15 cellular contexts compared by ENCODE assay signal in genomic region chr5:56849671-56850070, GRCh38. TPM values are rescaled to one million over a fixed set of nuclear protein-coding genes. Genes with fewer than 3 reads are reported as not detected.
A peak's percentile ranks its signal among the peaks of the same experiment; 100 is the strongest.
DNase-seq lines count a peak whose midpoint lies in the region; ATAC-seq lines count a peak whose summit lies in the region.
"Had no signal": no experiment of that assay in that cellular context is flagged by ENCODE, and none has a peak within 500 bp of the region (broad histone marks: within the 10 kb centered on the region; RNA-seq: fewer than 3 reads in every experiment).

No MANE protein-coding gene starts in this region.

- no peak for DNase-seq in activated CD4-positive, alpha-beta T cell treated with anti-CD3 and anti-CD28 coated beads, Interleukin-2, amount 10 ng/mL, durations not matched to agents 24 days and 14 days
- no peak for DNase-seq in activated CD4-positive, alpha-beta T cell treated with anti-CD3 and anti-CD28 coated beads, Interleukin-2, amount 50 U/mL, for 4 hours
- no peak for DNase-seq in natural killer cell treated with Interleukin-12 subunit alpha and Interleukin-12 subunit beta and Interleukin-15 and Interleukin-18, amount 100 ng/mL, for 72 hours (ENCODE audit: low spot score)
- DNase-seq in effector CD4-positive, alpha-beta T cell, result no peak
- DNase-seq in glomerular visceral epithelial cell (ENCODE audit: extremely low spot score) (no peak), NCI-H1092 (lab: John Stamatoyannopoulos, UW) (no peak)
- DNase-seq: activated CD8-positive, alpha-beta memory T cell treated with anti-CD3 and anti-CD28 coated beads for 24 hours; endodermal cell; HCEC 1CT; NCI-H187; NCI-H510A; SJCRH30; T1000 had no signal

- no peaks in the 10 kb centered on the region for H3K9me3 Mint-ChIP-seq in activated CD4-positive, alpha-beta T cell treated with anti-CD3 and anti-CD28 coated beads, Interleukin-2, amount 10 ng/mL, durations not matched to agents 24 days and 14 days
- H3K9me3 Mint-ChIP-seq in IgD-negative memory B cell, result no peaks in the 10 kb centered on the region
- H3K9me3 Mint-ChIP-seq in activated naive CD8-positive, alpha-beta T cell (ENCODE audit: low read depth), result no peaks in the 10 kb centered on the region
- no peaks in the 10 kb centered on the region for H3K9me3 Mint-ChIP-seq in natural killer cell treated with Interleukin-12 subunit alpha and Interleukin-12 subunit beta and Interleukin-15 and Interleukin-18, amount 100 ng/mL, for 72 hours
- H3K9me3 Mint-ChIP-seq: endodermal cell had no signal

- H3K4me3 Mint-ChIP-seq in activated CD4-positive, alpha-beta T cell treated with anti-CD3 and anti-CD28 coated beads, Interleukin-2, amount 10 ng/mL, durations not matched to agents 24 days and 14 days, result peak overlapping the region; percentile 22
- peak overlapping the region in 3 of 4 donors; percentile 3 to 59 (median 45) for H3K4me3 Mint-ChIP-seq in IgD-negative memory B cell
- H3K4me3 Mint-ChIP-seq in activated naive CD8-positive, alpha-beta T cell, result peak overlapping the region; percentile 42
- peak overlapping the region; percentile 76 for H3K4me3 Mint-ChIP-seq in natural killer cell treated with Interleukin-12 subunit alpha and Interleukin-12 subunit beta and Interleukin-15 and Interleukin-18, amount 100 ng/mL, for 72 hours
- H3K4me3 Mint-ChIP-seq: endodermal cell had no signal

- H3K36me3 Mint-ChIP-seq in activated CD4-positive, alpha-beta T cell treated with anti-CD3 and anti-CD28 coated beads, Interleukin-2, amount 10 ng/mL, durations not matched to agents 24 days and 14 days (ENCODE audit: low read depth), result peaks cover 16% of the 10 kb centered on the region
- peaks cover 2% of the 10 kb centered on the region for H3K36me3 Mint-ChIP-seq in IgD-negative memory B cell
- H3K36me3 Mint-ChIP-seq in activated naive CD8-positive, alpha-beta T cell, result peaks cover 4% of the 10 kb centered on the region
- no peaks in the 10 kb centered on the region for H3K36me3 Mint-ChIP-seq in natural killer cell treated with Interleukin-12 subunit alpha and Interleukin-12 subunit beta and Interleukin-15 and Interleukin-18, amount 100 ng/mL, for 72 hours

- ATAC-seq in natural killer cell treated with Interleukin-12 subunit alpha and Interleukin-12 subunit beta and Interleukin-15 and Interleukin-18, amount 100 ng/mL, for 72 hours, result peak; percentile 70 to 81

- no peaks in the 10 kb centered on the region for H3K27me3 Mint-ChIP-seq in activated CD4-positive, alpha-beta T cell treated with anti-CD3 and anti-CD28 coated beads, Interleukin-2, amount 10 ng/mL, durations not matched to agents 24 days and 14 days
- H3K27me3 Mint-ChIP-seq in IgD-negative memory B cell, result no peaks in the 10 kb centered on the region
- H3K27me3 Mint-ChIP-seq in activated naive CD8-positive, alpha-beta T cell, result no peaks in the 10 kb centered on the region
- H3K27me3 Mint-ChIP-seq in natural killer cell treated with Interleukin-12 subunit alpha and Interleukin-12 subunit beta and Interleukin-15 and Interleukin-18, amount 100 ng/mL, for 72 hours, result no peaks in the 10 kb centered on the region

- H3K27ac Mint-ChIP-seq in activated CD4-positive, alpha-beta T cell treated with anti-CD3 and anti-CD28 coated beads, Interleukin-2, amount 10 ng/mL, durations not matched to agents 24 days and 14 days, result peak overlapping the region; percentile 54
- H3K27ac Mint-ChIP-seq in IgD-negative memory B cell, result peak overlapping the region; percentile 24 to 81 (median 78)
- peak overlapping the region; percentile 30 for H3K27ac Mint-ChIP-seq in activated naive CD8-positive, alpha-beta T cell
- H3K27ac Mint-ChIP-seq in natural killer cell treated with Interleukin-12 subunit alpha and Interleukin-12 subunit beta and Interleukin-15 and Interleukin-18, amount 100 ng/mL, for 72 hours, result peak overlapping the region; percentile 71 to 91
- H3K27ac Mint-ChIP-seq: endodermal cell had no signal

- intact Hi-C loops in activated CD4-positive, alpha-beta T cell treated with anti-CD3 and anti-CD28 coated beads, Interleukin-2, amount 10 ng/mL, durations not matched to agents 24 days and 14 days (cut with micrococcal nuclease), result no loop called here

- peaks cover 63% of the 10 kb centered on the region for H3K4me1 Mint-ChIP-seq in activated CD4-positive, alpha-beta T cell treated with anti-CD3 and anti-CD28 coated beads, Interleukin-2, amount 10 ng/mL, durations not matched to agents 24 days and 14 days
- peaks cover 74% of the 10 kb centered on the region in 3 donors for H3K4me1 Mint-ChIP-seq in IgD-negative memory B cell
- peaks cover 89% of the 10 kb centered on the region for H3K4me1 Mint-ChIP-seq in activated naive CD8-positive, alpha-beta T cell (ENCODE audit: low read depth)
- peaks cover 49 to 57% of the 10 kb centered on the region in 2 donors for H3K4me1 Mint-ChIP-seq in natural killer cell treated with Interleukin-12 subunit alpha and Interleukin-12 subunit beta and Interleukin-15 and Interleukin-18, amount 100 ng/mL, for 72 hours (ENCODE audit: low read depth in 2 of 2)

RNA-seq across cellular contexts. Expression of gene MAP3K1, which starts 34.3 kb away (rescaled TPM):
- 27.6 and 27.9 TPM in 2 replicates for total RNA-seq in activated CD4-positive, alpha-beta T cell treated with anti-CD3 and anti-CD28 coated beads, Interleukin-2, amount 10 ng/mL, durations not matched to agents 24 days and 14 days
- polyA plus RNA-seq in IgD-negative memory B cell, result 69.8 TPM
- total RNA-seq in natural killer cell treated with Interleukin-12 subunit alpha and Interleukin-12 subunit beta and Interleukin-15 and Interleukin-18, amount 100 ng/mL, for 72 hours, result 10 to 100 TPM; 11.1 to 16.3 TPM

RNA-seq across cellular contexts. Expression of gene SETD9, which starts 59.7 kb away (rescaled TPM):
- 15.9 and 17.0 TPM in 2 replicates for total RNA-seq in activated CD4-positive, alpha-beta T cell treated with anti-CD3 and anti-CD28 coated beads, Interleukin-2, amount 10 ng/mL, durations not matched to agents 24 days and 14 days
- 7.3 TPM for polyA plus RNA-seq in IgD-negative memory B cell
- total RNA-seq in natural killer cell treated with Interleukin-12 subunit alpha and Interleukin-12 subunit beta and Interleukin-15 and Interleukin-18, amount 100 ng/mL, for 72 hours, result 10 to 100 TPM in 1 of 2 donors, 1 to 10 TPM in 1; 4.5 to 12.1 TPM

Comparison
In these comparisons a context has a peak if more than half of its experiments do, and no peak if none do; other contexts are left out.
1. H3K27ac Mint-ChIP-seq: peak in every context shown above with its lines; median percentile 81 in natural killer cell treated with Interleukin-12 subunit alpha and Interleukin-12 subunit beta and Interleukin-15 and Interleukin-18, amount 100 ng/mL, for 72 hours; 78 in IgD-negative memory B cell; 54 in activated CD4-positive, alpha-beta T cell treated with anti-CD3 and anti-CD28 coated beads, Interleukin-2, amount 10 ng/mL, durations not matched to agents 24 days and 14 days; 30 in activated naive CD8-positive, alpha-beta T cell.
2. H3K4me3 Mint-ChIP-seq: peak in every context shown above with its lines; median percentile 76 in natural killer cell treated with Interleukin-12 subunit alpha and Interleukin-12 subunit beta and Interleukin-15 and Interleukin-18, amount 100 ng/mL, for 72 hours; 45 in IgD-negative memory B cell; 42 in activated naive CD8-positive, alpha-beta T cell; 22 in activated CD4-positive, alpha-beta T cell treated with anti-CD3 and anti-CD28 coated beads, Interleukin-2, amount 10 ng/mL, durations not matched to agents 24 days and 14 days.